Comparison of ENCODE assay signal across 14 cellular contexts in genomic region chr10:21978191-21978862, GRCh38. TPM values are rescaled to one million over a fixed set of nuclear protein-coding genes. Genes with fewer than 3 reads are reported as not detected.
DNase-seq lines count a peak whose midpoint lies in the region; ATAC-seq and TF ChIP-seq lines count a peak whose summit lies in the region.
"Had no signal": no experiment of that assay in that cellular context is flagged by ENCODE, and none has a peak within 500 bp of the region (broad histone marks: within the 10 kb centered on the region; RNA-seq: fewer than 3 reads in every experiment).

No MANE protein-coding gene starts in this region.

- no peak for TF ChIP-seq CTCF in MM.1S (IDR thresholded peaks at IDR 0.05; ENCODE audit: low read length)
- TF ChIP-seq CTCF in choroid plexus epithelial cell (conservative IDR thresholded peaks at IDR 0.05; ENCODE audit: low read depth, low read length) = no peak

- H3K9me2 ChIP-seq in MM.1S (replicated peaks; ENCODE audit: insufficient read depth, low read length) = no peaks in the 10 kb centered on the region

- H3K9me3 ChIP-seq in MM.1S (replicated peaks; ENCODE audit: insufficient read depth, low read length) = no peaks in the 10 kb centered on the region
- H3K9me3 ChIP-seq: gastroesophageal sphincter, pancreas had no signal

- no peak overlapping the region for H3K4me3 ChIP-seq in MM.1S (ENCODE audit: low read length)
- H3K4me3 ChIP-seq in choroid plexus epithelial cell (ENCODE audit: low read depth, low read length) = no peak overlapping the region
- H3K4me3 ChIP-seq: gastroesophageal sphincter, pancreas had no signal

- H3K36me3 ChIP-seq in MM.1S (replicated peaks; ENCODE audit: insufficient read depth, low read length) = no peaks in the 10 kb centered on the region; the same call in 1 of the 2 replicates
- H3K36me3 ChIP-seq: gastroesophageal sphincter, pancreas had no signal

- DNase-seq in EL = peak; percentile 47
- DNase-seq in MM.1S = no peak
- DNase-seq in choroid plexus epithelial cell (ENCODE audit: low read depth) = peak; percentile 32
- DNase-seq in lung microvascular endothelial cell (ENCODE audit: low read depth in 2 of 2) = peak; percentile 30 to 56
- DNase-seq in CD1c-positive myeloid dendritic cell (ENCODE audit: extremely low spot score) = no peak
- DNase-seq in middle frontal gyrus (ENCODE audit: extremely low spot score, low spot score) = no peak
- DNase-seq: activated CD4-positive, alpha-beta T cell treated with anti-CD3 and anti-CD28 coated beads, Interleukin-2, amount 50 U/mL, for 1 hour; cerebellar nuclear complex; NCI-H1930; pancreas had no signal

- ATAC-seq in HG03280 (IDR thresholded peaks at IDR 0.05; ENCODE audit: unreplicated experiment) (no peak), HG03439 (IDR thresholded peaks at IDR 0.05; ENCODE audit: unreplicated experiment) (no peak)
- ATAC-seq: gastroesophageal sphincter, HepG2, pancreas had no signal

- no peak overlapping the region for H3K27ac ChIP-seq in MM.1S (ENCODE audit: low read length)
- H3K27ac ChIP-seq: gastroesophageal sphincter, pancreas had no signal

- H3K9ac ChIP-seq in MM.1S (ENCODE audit: low read length) = no peak overlapping the region

- no peaks in the 10 kb centered on the region for H3K27me3 ChIP-seq in MM.1S (replicated peaks; ENCODE audit: insufficient read depth, low read length)
- H3K27me3 ChIP-seq: gastroesophageal sphincter, pancreas had no signal

- H3F3A ChIP-seq in MM.1S (ENCODE audit: insufficient read depth, low read length) = peaks cover 3% of the 10 kb centered on the region

- no peaks in the 10 kb centered on the region for H4K20me1 ChIP-seq in MM.1S (ENCODE audit: insufficient read depth, low read length)

- H3K79me2 ChIP-seq in MM.1S (ENCODE audit: low read length) = peaks cover 99% of the 10 kb centered on the region

- no peak overlapping the region for H2AFZ ChIP-seq in MM.1S (ENCODE audit: low read length)

- H3K4me1 ChIP-seq in MM.1S (ENCODE audit: low read length) = peaks cover 42% of the 10 kb centered on the region

- H3K4me2 ChIP-seq in MM.1S (ENCODE audit: low read depth, low read length) = peak overlapping the region; percentile 9; the same call in 1 of the 2 replicates

RNA-seq across cellular contexts. Expression of gene DNAJC1, which starts 25.2 kb away (rescaled TPM):
- total RNA-seq in lung microvascular endothelial cell = 23.5 and 33.7 TPM in 2 replicates

Comparison
In these comparisons a context has a peak if more than half of its experiments do, and no peak if none do; other contexts are left out.
1. DNase-seq: peak in EL (single experiment), choroid plexus epithelial cell (single experiment) and lung microvascular endothelial cell (2 of 2); none in MM.1S (single experiment), CD1c-positive myeloid dendritic cell (single experiment) and middle frontal gyrus (single experiment).